ENCODE assay signal across 15 cellular contexts in the genomic region with DNA sequence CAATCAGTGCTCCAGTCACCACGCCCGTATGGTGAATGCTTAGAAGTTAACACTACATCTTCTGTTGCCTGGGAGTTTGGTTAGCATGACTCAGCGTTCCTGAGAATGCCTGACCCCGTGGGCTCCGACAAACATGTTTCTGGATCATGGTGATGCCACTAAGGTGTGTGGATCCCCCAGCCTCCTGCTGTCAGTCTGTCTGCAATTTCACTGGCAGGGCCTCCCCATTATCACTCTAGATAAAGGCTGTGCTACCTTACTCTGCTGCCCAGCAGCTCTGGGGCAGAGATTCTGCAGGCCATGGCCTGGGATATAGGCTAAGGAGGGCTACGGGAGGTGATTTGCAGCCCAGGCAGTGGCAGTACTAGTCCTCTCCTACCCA.
DNase-seq lines count a peak whose midpoint lies in the region; ATAC-seq and TF ChIP-seq lines count a peak whose summit lies in the region.
"Had no signal": no experiment of that assay in that cellular context is flagged by ENCODE, and none has a peak within 500 bp of the region (broad histone marks: within the 10 kb centered on the region; RNA-seq: fewer than 3 reads in every experiment).

No MANE protein-coding gene starts in this region.

- TF ChIP-seq CTCF in BE2C (IDR thresholded peaks at IDR 0.05; ENCODE audit: low read depth, low read length), result no peak
- TF ChIP-seq CTCF in endodermal cell (conservative IDR thresholded peaks at IDR 0.05), result no peak

- WGBS in endodermal cell (ENCODE audit: insufficient coverage in 1 of 2, insufficient read length in 1 of 2), 2 experiments, result 91 to 93% methylated on average over 4 to 6 of the region's 6 CpGs

- peaks cover 62% of the 10 kb centered on the region for H3K4me1 ChIP-seq in BE2C
- H3K4me1 ChIP-seq in endodermal cell (ENCODE audit: control insufficient read depth, insufficient read depth, low read length), result peaks cover 12% of the 10 kb centered on the region
- H3K4me1 ChIP-seq: prostate gland had no signal

- H3K9me3 ChIP-seq in BE2C, result no peaks in the 10 kb centered on the region
- no peaks in the 10 kb centered on the region for H3K9me3 ChIP-seq in endodermal cell (ENCODE audit: control insufficient read depth, low read length)
- H3K9me3 ChIP-seq: prostate gland, thyroid gland had no signal

- H3K4me1 Mint-ChIP-seq in endodermal cell, result peaks cover 12% of the 10 kb centered on the region
- H3K4me1 Mint-ChIP-seq: activated naive CD8-positive, alpha-beta T cell treated with anti-CD3 and anti-CD28 coated beads for 36 hours had no signal

- H3K36me3 Mint-ChIP-seq in endodermal cell (ENCODE audit: low read depth), result no peaks in the 10 kb centered on the region
- H3K36me3 Mint-ChIP-seq: activated naive CD8-positive, alpha-beta T cell treated with anti-CD3 and anti-CD28 coated beads for 36 hours had no signal

- no peak overlapping the region for H3K4me3 Mint-ChIP-seq in endodermal cell
- H3K4me3 Mint-ChIP-seq: activated naive CD8-positive, alpha-beta T cell treated with anti-CD3 and anti-CD28 coated beads for 36 hours; B cell had no signal

- H3K27me3 Mint-ChIP-seq in endodermal cell (ENCODE audit: insufficient read depth), result peaks cover 51% of the 10 kb centered on the region
- H3K27me3 Mint-ChIP-seq: activated naive CD8-positive, alpha-beta T cell treated with anti-CD3 and anti-CD28 coated beads for 36 hours had no signal

- H3K27ac ChIP-seq in endodermal cell (ENCODE audit: low read depth, low read length), result no peak overlapping the region
- H3K27ac ChIP-seq: prostate gland, thyroid gland had no signal

- no peak for ATAC-seq in GM19351 (IDR thresholded peaks at IDR 0.05; ENCODE audit: unreplicated experiment)

- H3K27ac Mint-ChIP-seq in endodermal cell, result peak overlapping the region; percentile 31
- H3K27ac Mint-ChIP-seq: activated naive CD8-positive, alpha-beta T cell treated with anti-CD3 and anti-CD28 coated beads for 36 hours; B cell had no signal

- H3K27me3 ChIP-seq in BE2C (no peaks in the 10 kb centered on the region), endodermal cell (ENCODE audit: control insufficient read depth, insufficient read depth, low read length, poor library complexity, severe bottlenecking) (peaks cover 18% of the 10 kb centered on the region)
- H3K27me3 ChIP-seq: thyroid gland had no signal

- H3K4me3 ChIP-seq in BE2C (ENCODE audit: low read depth, low read length), result no peak overlapping the region
- H3K4me3 ChIP-seq in endodermal cell (ENCODE audit: low read length), result no peak overlapping the region
- H3K4me3 ChIP-seq: prostate gland, thyroid gland had no signal

- DNase-seq in BE2C, result peak; percentile 71
- DNase-seq in OCI-M1 (lab: John Stamatoyannopoulos, UW), result peak; percentile 31
- DNase-seq in endodermal cell, result no peak
- DNase-seq in lung microvascular endothelial cell (ENCODE audit: low read depth in 2 of 2), result peak; percentile 68 to 72
- no peak for DNase-seq in HuH-7.5 (ENCODE audit: low spot score)
- DNase-seq in NCI-H2171 (lab: John Stamatoyannopoulos, UW), result no peak
- no peak for DNase-seq in inferior parietal cortex (ENCODE audit: extremely low spot score)
- DNase-seq: activated naive CD8-positive, alpha-beta T cell treated with anti-CD3 and anti-CD28 coated beads for 36 hours; kidney glomerular epithelial cell; NCI-H2171 treated with DMSO at 0.1 percent for 48 hours; SHP77 treated with DMSO at 0.1 percent for 48 hours; thyroid gland had no signal

- H3K9ac ChIP-seq in endodermal cell (ENCODE audit: extremely low read depth, low read length, poor library complexity, severe bottlenecking), result no peak overlapping the region

- no peaks in the 10 kb centered on the region for H3K9me3 Mint-ChIP-seq in endodermal cell
- H3K9me3 Mint-ChIP-seq: activated naive CD8-positive, alpha-beta T cell treated with anti-CD3 and anti-CD28 coated beads for 36 hours had no signal

- no peaks in the 10 kb centered on the region for H3K36me3 ChIP-seq in BE2C
- no peaks in the 10 kb centered on the region for H3K36me3 ChIP-seq in endodermal cell (ENCODE audit: control insufficient read depth, insufficient read depth, low read length)
- H3K36me3 ChIP-seq: prostate gland, thyroid gland had no signal

Comparison
In these comparisons a context has a peak if more than half of its experiments do, and no peak if none do; other contexts are left out.
1. DNase-seq: peak in BE2C (single experiment), OCI-M1 (single experiment) and lung microvascular endothelial cell (2 of 2); none in endodermal cell (single experiment), HuH-7.5 (single experiment), NCI-H2171 (single experiment) and inferior parietal cortex (single experiment).